In the genomic region with DNA sequence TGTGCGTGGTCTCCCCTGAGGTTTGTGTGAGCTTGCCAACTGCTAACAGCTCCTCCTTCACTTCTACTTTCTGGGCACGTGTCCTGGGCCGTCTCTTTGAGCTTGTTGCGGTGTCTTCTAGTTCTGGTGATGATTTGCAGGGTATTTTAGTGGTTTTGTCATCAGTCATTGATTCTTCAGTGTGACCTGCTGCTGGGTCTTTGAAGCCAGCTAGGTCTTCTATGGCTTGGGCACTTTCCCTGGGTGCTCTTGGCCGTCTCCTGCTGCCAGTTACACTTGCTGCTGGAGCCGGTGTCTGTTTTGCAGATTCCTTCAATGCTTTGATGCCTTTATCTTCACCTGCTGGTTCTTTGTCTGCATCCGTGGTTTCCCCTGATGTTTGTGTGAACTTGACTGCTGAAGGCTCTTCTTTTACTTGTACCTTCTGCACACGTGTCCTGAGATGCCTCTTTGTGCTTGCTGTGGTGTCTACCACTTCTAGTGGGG, we compare ENCODE assay signal across 1 cellular context.
TF ChIP-seq lines count a peak whose summit lies in the region.

No MANE protein-coding gene starts in this region.

TF ChIP-seq in HepG2, 621 proteins besides CTCF, POLR2A, EP300 and RAD21:
- no peak for TF ChIP-seq GZF1 (CRISPR knock-in tag; IDR thresholded peaks at IDR 0.05)
- TF ChIP-seq SKI (IDR thresholded peaks at IDR 0.05; ENCODE audit: partially characterized antibody) = no peak
- no peak for TF ChIP-seq TRIM24 (CRISPR knock-in tag; IDR thresholded peaks at IDR 0.05)
- no peak for TF ChIP-seq SRSF4 (IDR thresholded peaks at IDR 0.05; ENCODE audit: low read depth, low read length, poor library complexity, severe bottlenecking)
- no peak for TF ChIP-seq SRSF9 (IDR thresholded peaks at IDR 0.05; ENCODE audit: borderline replicate concordance, insufficient read depth, low read depth, low read length, poor library complexity, severe bottlenecking)
- TF ChIP-seq ZNF282 (IDR thresholded peaks at IDR 0.05; ENCODE audit: partially characterized antibody) = no peak
- TF ChIP-seq, protein P1, sequence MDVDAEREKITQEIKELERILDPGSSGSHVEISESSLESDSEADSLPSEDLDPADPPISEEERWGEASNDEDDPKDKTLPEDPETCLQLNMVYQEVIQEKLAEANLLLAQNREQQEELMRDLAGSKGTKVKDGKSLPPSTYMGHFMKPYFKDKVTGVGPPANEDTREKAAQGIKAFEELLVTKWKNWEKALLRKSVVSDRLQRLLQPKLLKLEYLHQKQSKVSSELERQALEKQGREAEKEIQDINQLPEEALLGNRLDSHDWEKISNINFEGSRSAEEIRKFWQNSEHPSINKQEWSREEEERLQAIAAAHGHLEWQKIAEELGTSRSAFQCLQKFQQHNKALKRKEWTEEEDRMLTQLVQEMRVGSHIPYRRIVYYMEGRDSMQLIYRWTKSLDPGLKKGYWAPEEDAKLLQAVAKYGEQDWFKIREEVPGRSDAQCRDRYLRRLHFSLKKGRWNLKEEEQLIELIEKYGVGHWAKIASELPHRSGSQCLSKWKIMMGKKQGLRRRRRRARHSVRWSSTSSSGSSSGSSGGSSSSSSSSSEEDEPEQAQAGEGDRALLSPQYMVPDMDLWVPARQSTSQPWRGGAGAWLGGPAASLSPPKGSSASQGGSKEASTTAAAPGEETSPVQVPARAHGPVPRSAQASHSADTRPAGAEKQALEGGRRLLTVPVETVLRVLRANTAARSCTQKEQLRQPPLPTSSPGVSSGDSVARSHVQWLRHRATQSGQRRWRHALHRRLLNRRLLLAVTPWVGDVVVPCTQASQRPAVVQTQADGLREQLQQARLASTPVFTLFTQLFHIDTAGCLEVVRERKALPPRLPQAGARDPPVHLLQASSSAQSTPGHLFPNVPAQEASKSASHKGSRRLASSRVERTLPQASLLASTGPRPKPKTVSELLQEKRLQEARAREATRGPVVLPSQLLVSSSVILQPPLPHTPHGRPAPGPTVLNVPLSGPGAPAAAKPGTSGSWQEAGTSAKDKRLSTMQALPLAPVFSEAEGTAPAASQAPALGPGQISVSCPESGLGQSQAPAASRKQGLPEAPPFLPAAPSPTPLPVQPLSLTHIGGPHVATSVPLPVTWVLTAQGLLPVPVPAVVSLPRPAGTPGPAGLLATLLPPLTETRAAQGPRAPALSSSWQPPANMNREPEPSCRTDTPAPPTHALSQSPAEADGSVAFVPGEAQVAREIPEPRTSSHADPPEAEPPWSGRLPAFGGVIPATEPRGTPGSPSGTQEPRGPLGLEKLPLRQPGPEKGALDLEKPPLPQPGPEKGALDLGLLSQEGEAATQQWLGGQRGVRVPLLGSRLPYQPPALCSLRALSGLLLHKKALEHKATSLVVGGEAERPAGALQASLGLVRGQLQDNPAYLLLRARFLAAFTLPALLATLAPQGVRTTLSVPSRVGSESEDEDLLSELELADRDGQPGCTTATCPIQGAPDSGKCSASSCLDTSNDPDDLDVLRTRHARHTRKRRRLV (CRISPR knock-in tag; IDR thresholded peaks at IDR 0.05) = no peak
- TF ChIP-seq ELF3 (CRISPR knock-in tag; IDR thresholded peaks at IDR 0.05) = no peak
- no peak for TF ChIP-seq AHR (CRISPR knock-in tag; IDR thresholded peaks at IDR 0.05)
- no peak for TF ChIP-seq SSRP1 (CRISPR knock-in tag; IDR thresholded peaks at IDR 0.05)
